ENCODE assay signal across 18 cellular contexts in the genomic region with DNA sequence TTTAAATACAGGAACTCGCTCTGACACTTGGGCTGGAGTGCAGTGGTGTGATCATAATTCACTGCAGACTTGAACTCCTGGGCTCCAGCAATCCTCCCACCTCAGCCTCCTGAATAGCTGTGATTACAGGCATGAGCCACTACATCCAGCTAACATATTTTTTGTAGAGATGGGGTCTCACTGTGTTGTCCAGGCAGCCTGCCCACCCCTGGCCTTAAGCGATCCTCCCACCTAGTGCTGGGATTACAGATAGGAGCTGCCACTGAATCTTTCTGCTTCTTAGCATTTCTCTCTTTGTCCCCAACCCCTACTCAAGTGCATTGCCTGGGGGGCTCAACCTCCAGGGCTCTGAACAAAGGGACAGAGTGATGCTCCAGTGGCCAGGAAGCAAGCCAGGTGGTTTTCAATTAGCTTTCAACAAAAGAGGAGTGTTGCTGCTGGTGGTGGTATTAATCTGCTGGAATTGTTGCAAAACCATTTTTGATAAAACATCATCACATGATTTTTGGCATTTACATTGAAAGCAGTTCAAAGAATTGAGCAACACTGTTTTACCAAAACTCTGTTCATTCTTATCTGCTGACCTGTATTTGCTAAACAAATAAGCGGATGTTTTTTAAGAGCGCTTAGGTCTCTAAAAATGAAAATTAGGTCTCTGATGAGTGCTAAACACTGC. TPM values are rescaled to one million over a fixed set of nuclear protein-coding genes. Genes with fewer than 3 reads are reported as not detected.
"Had no signal": no experiment of that assay in that cellular context is flagged by ENCODE, and none has a peak within 500 bp of the region (broad histone marks: within the 10 kb centered on the region; RNA-seq: fewer than 3 reads in every experiment).

No MANE protein-coding gene starts in this region.

- H3K9me3 ChIP-seq: adrenal gland had no signal

- H3K36me3 ChIP-seq: adrenal gland had no signal

- DNase-seq: activated B cell treated with CpG ODN at 0.5 μM for 24 hours; activated CD4-positive, alpha-beta T cell treated with anti-CD3 and anti-CD28 coated beads, Interleukin-2, amount 10 ng/mL, durations not matched to agents 7 days and 5 days; activated CD8-positive, alpha-beta memory T cell treated with anti-CD3 and anti-CD28 coated beads for 24 hours; activated naive CD4-positive, alpha-beta T cell treated with anti-CD3 and anti-CD28 coated beads, Interleukin-2, amount 10 ng/mL, durations not matched to agents 7 days and 5 days; activated T-cell treated with anti-CD3 and anti-CD28 coated beads for 4 hours; dermis blood vessel endothelial cell; erythroblast; hippocampal formation; stimulated activated CD4-positive, alpha-beta T cell treated with anti-CD3 and anti-CD28 coated beads, Interleukin-4, amount 100 ng/mL, for 1 hour; stimulated activated CD8-positive, alpha-beta memory T cell treated with anti-CD3 and anti-CD28 coated beads, Interleukin-4, amount 100 ng/mL, for 48 hours had no signal

- H3K27me3 ChIP-seq: adrenal gland had no signal

- H3K4me3 ChIP-seq: adrenal gland had no signal

- H3K27ac ChIP-seq: adrenal gland had no signal

RNA-seq across cellular contexts. Expression of a gene that starts 40.4 kb away (rescaled TPM):
- total RNA-seq: activated B cell treated with CpG ODN at 0.5 μM for 24 hours; activated CD4-positive, alpha-beta T cell treated with anti-CD3 and anti-CD28 coated beads, Interleukin-2, amount 10 ng/mL, durations not matched to agents 7 days and 5 days; activated T-helper 2 cell treated with anti-CD3 and anti-CD28 coated beads, Interferon-gamma antibody, Interleukin-2, Interleukin-4, amounts not matched to agents 10 μg/mL and 5 μg/mL and 100 μg/mL, durations not matched to agents 14 hours and 24 hours and 36 hours; adrenal gland; dermis blood vessel endothelial cell; glomerular endothelial cell; omental fat pad; pulmonary artery endothelial cell; T-helper 1 cell treated with Interleukin-12 subunit alpha and Interleukin-12 subunit beta and Interleukin-4 antibody, amounts not matched to agents 30 ng/mL and 1 ng/mL, for 36 hours; temporal lobe; ureter had no signal
- polyA plus RNA-seq: adrenal gland had no signal

RNA-seq across cellular contexts. Expression of a gene that starts 48.1 kb away (rescaled TPM):
- total RNA-seq: activated B cell treated with CpG ODN at 0.5 μM for 24 hours; activated CD4-positive, alpha-beta T cell treated with anti-CD3 and anti-CD28 coated beads, Interleukin-2, amount 10 ng/mL, durations not matched to agents 7 days and 5 days; activated T-helper 2 cell treated with anti-CD3 and anti-CD28 coated beads, Interferon-gamma antibody, Interleukin-2, Interleukin-4, amounts not matched to agents 10 μg/mL and 5 μg/mL and 100 μg/mL, durations not matched to agents 14 hours and 24 hours and 36 hours; adrenal gland; dermis blood vessel endothelial cell; glomerular endothelial cell; omental fat pad; pulmonary artery endothelial cell; T-helper 1 cell treated with Interleukin-12 subunit alpha and Interleukin-12 subunit beta and Interleukin-4 antibody, amounts not matched to agents 30 ng/mL and 1 ng/mL, for 36 hours; temporal lobe; ureter had no signal
